In genomic region chr14:32073537-32074189, GRCh38 we compare ENCODE assay signal across 8 cellular contexts. TPM values are rescaled to one million over a fixed set of nuclear protein-coding genes. Genes with fewer than 3 reads are reported as not detected.
DNase-seq lines count a peak whose midpoint lies in the region; ATAC-seq and TF ChIP-seq lines count a peak whose summit lies in the region.

No MANE protein-coding gene starts in this region.

- intact Hi-C loops in activated CD8-positive, alpha-beta T cell treated with anti-CD3 and anti-CD28 coated beads for 36 hours (cut with micrococcal nuclease) = loop anchor here (1.0 to 10.0 kb wide), 3 partner anchors 139 to 491 kb away; no protein-coding TSS in a partner anchor
- intact Hi-C loops in sciatic nerve (cut with DNase I) = no loop called here

- H3K4me3 Mint-ChIP-seq in activated CD8-positive, alpha-beta T cell treated with anti-CD3 and anti-CD28 coated beads for 36 hours = no peak overlapping the region
- peak overlapping the region; percentile 18 for H3K4me3 Mint-ChIP-seq in progenitor cell of endocrine pancreas (ENCODE audit: low read depth)

- H3K27me3 Mint-ChIP-seq in activated CD8-positive, alpha-beta T cell treated with anti-CD3 and anti-CD28 coated beads for 36 hours = peaks cover 3% of the 10 kb centered on the region
- no peaks in the 10 kb centered on the region for H3K27me3 Mint-ChIP-seq in progenitor cell of endocrine pancreas

- no peaks in the 10 kb centered on the region for H3K9me3 Mint-ChIP-seq in activated CD8-positive, alpha-beta T cell treated with anti-CD3 and anti-CD28 coated beads for 36 hours
- no peaks in the 10 kb centered on the region for H3K9me3 Mint-ChIP-seq in progenitor cell of endocrine pancreas (ENCODE audit: low read depth)

- DNase-seq in activated naive CD4-positive, alpha-beta T cell treated with Interleukin-2 at 50 U/mL for 16 hours = peak; percentile 34
- DNase-seq in activated naive CD4-positive, alpha-beta T cell (lab: John Stamatoyannopoulos, UW) = no peak
- peak; percentile 78 for DNase-seq in NCI-H526 treated with DMSO at 0.1 percent for 48 hours (lab: John Stamatoyannopoulos, UW)
- peak; percentile 64 for DNase-seq in activated CD8-positive, alpha-beta T cell treated with anti-CD3 and anti-CD28 coated beads for 36 hours
- DNase-seq in fibroblast of the aortic adventitia (ENCODE audit: low read depth) = peak; percentile 92
- no peak for DNase-seq in progenitor cell of endocrine pancreas (ENCODE audit: low spot score, unreplicated experiment)
- DNase-seq in sciatic nerve (ENCODE audit: low spot score) = no peak

- peak; percentile 69 for TF ChIP-seq CTCF in activated CD8-positive, alpha-beta T cell treated with anti-CD3 and anti-CD28 coated beads for 36 hours (IDR thresholded peaks at IDR 0.05)
- TF ChIP-seq CTCF in fibroblast of the aortic adventitia (IDR thresholded peaks at IDR 0.05; ENCODE audit: insufficient read depth, low read length) = peak; percentile 77
- peak; percentile 75 for TF ChIP-seq CTCF in progenitor cell of endocrine pancreas (IDR thresholded peaks at IDR 0.05; ENCODE audit: unreplicated experiment)

- H3K4me3 ChIP-seq in fibroblast of the aortic adventitia (ENCODE audit: low read depth, low read length) = no peak overlapping the region

- CTCF ChIA-PET in activated CD8-positive, alpha-beta T cell treated with anti-CD3 and anti-CD28 coated beads for 36 hours (lab: Charles Lee) = interaction anchor here (0.6 to 2.5 kb wide), 20 partner anchors 8 to 562 kb away, joined by 3 to 76 read pairs (median 4); partner anchors contain the start of gene RNU6-8

- no peak overlapping the region for H3K27ac Mint-ChIP-seq in activated CD8-positive, alpha-beta T cell treated with anti-CD3 and anti-CD28 coated beads for 36 hours
- no peak overlapping the region for H3K27ac Mint-ChIP-seq in progenitor cell of endocrine pancreas

- POLR2A ChIA-PET in activated CD8-positive, alpha-beta T cell treated with anti-CD3 and anti-CD28 coated beads for 36 hours (lab: Charles Lee) = interaction anchor here (0.9 kb wide), 1 partner anchor 181 kb away, joined by 3 read pairs; no protein-coding TSS in a partner anchor

- peaks cover 14% of the 10 kb centered on the region for H3K4me1 Mint-ChIP-seq in activated CD8-positive, alpha-beta T cell treated with anti-CD3 and anti-CD28 coated beads for 36 hours (ENCODE audit: low read depth)
- peaks cover 20% of the 10 kb centered on the region for H3K4me1 Mint-ChIP-seq in progenitor cell of endocrine pancreas (ENCODE audit: low read depth)

- no peaks in the 10 kb centered on the region for H3K36me3 Mint-ChIP-seq in activated CD8-positive, alpha-beta T cell treated with anti-CD3 and anti-CD28 coated beads for 36 hours (ENCODE audit: low read depth)
- H3K36me3 Mint-ChIP-seq in progenitor cell of endocrine pancreas (ENCODE audit: insufficient read depth) = no peaks in the 10 kb centered on the region

- ATAC-seq in HG03442 (IDR thresholded peaks at IDR 0.05; ENCODE audit: unreplicated experiment) (peak; percentile 19), sciatic nerve (no peak)
- ATAC-seq in activated CD8-positive, alpha-beta T cell treated with anti-CD3 and anti-CD28 coated beads for 36 hours = no peak

RNA-seq across cellular contexts. Expression of gene ARHGAP5, which starts 3.4 kb away (rescaled TPM):
- 10 to 100 TPM; 32.5 to 36.0 TPM for total RNA-seq in activated CD8-positive, alpha-beta T cell treated with anti-CD3 and anti-CD28 coated beads for 36 hours
- total RNA-seq in fibroblast of the aortic adventitia (ENCODE audit: low replicate concordance) (81.6 and 85.4 TPM in 2 replicates), progenitor cell of endocrine pancreas (176 and 182 TPM in 2 replicates), sciatic nerve (193 TPM)

Comparison
In these comparisons a context has a peak if more than half of its experiments do, and no peak if none do; other contexts are left out.
1. DNase-seq: peak in activated naive CD4-positive, alpha-beta T cell treated with Interleukin-2 at 50 U/mL for 16 hours (single experiment), NCI-H526 treated with DMSO at 0.1 percent for 48 hours (single experiment), activated CD8-positive, alpha-beta T cell treated with anti-CD3 and anti-CD28 coated beads for 36 hours (single experiment) and fibroblast of the aortic adventitia (single experiment); none in activated naive CD4-positive, alpha-beta T cell (0 of 4), progenitor cell of endocrine pancreas (single experiment) and sciatic nerve (single experiment).
2. Peak in every context shown above with its lines, with median percentiles within 50 percentile points of each other: CTCF ChIP-seq.